In the genomic region with DNA sequence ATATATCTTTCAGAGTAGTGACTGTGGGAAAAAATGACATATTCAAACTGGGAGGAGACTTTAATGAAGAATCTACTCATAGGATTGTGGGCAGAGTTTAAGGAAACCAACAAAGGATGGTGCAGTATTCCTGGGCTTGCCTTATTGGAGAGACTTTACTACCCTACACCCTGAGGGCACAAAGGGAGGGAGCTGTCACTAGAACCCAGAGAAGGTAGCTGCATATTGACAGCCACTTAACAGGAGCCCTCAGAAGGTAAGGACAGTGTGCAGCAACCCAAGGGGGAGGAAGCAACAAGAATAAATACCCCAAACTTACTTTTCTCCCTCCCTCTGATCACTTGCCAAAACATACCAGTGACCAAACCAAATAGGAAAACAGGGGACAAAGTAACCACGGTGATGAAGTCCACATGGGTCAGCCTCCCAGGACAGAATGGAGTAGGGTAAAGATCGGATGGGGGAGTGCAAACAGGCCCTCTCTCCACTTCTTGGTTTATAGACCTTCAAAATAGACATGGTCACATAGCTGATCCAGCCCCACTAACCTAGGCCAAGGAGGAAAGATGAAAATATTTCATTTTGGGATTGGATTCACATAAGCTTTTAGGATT, we compare ENCODE assay signal across 18 cellular contexts.
DNase-seq lines count a peak whose midpoint lies in the region; ATAC-seq and TF ChIP-seq lines count a peak whose summit lies in the region.
"Had no signal": no experiment of that assay in that cellular context is flagged by ENCODE, and none has a peak within 500 bp of the region (broad histone marks: within the 10 kb centered on the region; RNA-seq: fewer than 3 reads in every experiment).

No MANE protein-coding gene starts in this region.

- no peak overlapping the region for H3K4me3 Mint-ChIP-seq in GM23338
- H3K4me3 Mint-ChIP-seq: CD14-positive monocyte; CD4-positive, alpha-beta memory T cell; IgD-negative memory B cell had no signal

- ATAC-seq in GM23338 (no peak), right lobe of liver (peak; percentile 79 to 93 (median 85)), GM21786 (IDR thresholded peaks at IDR 0.05; ENCODE audit: unreplicated experiment) (no peak)
- ATAC-seq: HCT116 had no signal

- DNase-seq in GM23338 (ENCODE audit: low spot score) (no peak), NCI-H69 (lab: John Stamatoyannopoulos, UW) (peak; percentile 23), right lobe of liver (peak in 1 of 3 donors; percentile 45), AG08396 (ENCODE audit: low spot score) (no peak)
- DNase-seq in stimulated activated CD4-positive, alpha-beta T cell treated with anti-CD3 and anti-CD28 coated beads, Interleukin-4, amount 100 ng/mL, for 4 hours, result no peak
- DNase-seq: ACHN; AML-193; CD4-positive, alpha-beta memory T cell; DMS153; DMS79; GDM1; GOT3; H7 had no signal

- no peak overlapping the region for H3K27ac ChIP-seq in GM23338 (ENCODE audit: low read depth)
- no peak overlapping the region for H3K27ac ChIP-seq in right lobe of liver
- H3K27ac ChIP-seq: BLaER1 had no signal

- peaks cover 6% of the 10 kb centered on the region; the same call in 2 of the 3 replicates for H3K9me3 Mint-ChIP-seq in GM23338

- H3K4me3 ChIP-seq in GM23338, result no peak overlapping the region
- H3K4me3 ChIP-seq in right lobe of liver, result no peak overlapping the region
- H3K4me3 ChIP-seq: BLaER1 had no signal

- H3K9me3 ChIP-seq in right lobe of liver, result no peaks in the 10 kb centered on the region

- TF ChIP-seq CTCF in GM23338 (conservative IDR thresholded peaks at IDR 0.05; ENCODE audit: low read depth in 2 of 2), result no peak
- no peak for TF ChIP-seq CTCF in right lobe of liver (IDR thresholded peaks at IDR 0.05)

- no peaks in the 10 kb centered on the region for H3F3A ChIP-seq in GM23338 (replicated peaks; ENCODE audit: low read depth)

- H3K79me2 ChIP-seq in GM23338 (replicated peaks; ENCODE audit: insufficient read depth), result no peaks in the 10 kb centered on the region

- H3K27me3 Mint-ChIP-seq in GM23338 (ENCODE audit: insufficient read depth, low read depth, poor library complexity), result peaks cover 2% of the 10 kb centered on the region

- no peak for TF ChIP-seq POLR2A in right lobe of liver (IDR thresholded peaks at IDR 0.05)

- peaks cover 3% of the 10 kb centered on the region; the same call in 1 of the 2 replicates for H3K9me2 ChIP-seq in GM23338 (ENCODE audit: insufficient read depth)

- H3K36me3 ChIP-seq in GM23338 (ENCODE audit: insufficient read depth), result no peaks in the 10 kb centered on the region
- H3K36me3 ChIP-seq in right lobe of liver, result no peaks in the 10 kb centered on the region
- H3K36me3 ChIP-seq: BLaER1 had no signal

- WGBS in right lobe of liver (ENCODE audit: insufficient coverage, low coverage, low lambda C conversion rate, missing lambda C conversion rate), result 31% methylated on average over 2 of the region's 2 CpGs

- H3K4me1 ChIP-seq in GM23338 (ENCODE audit: insufficient read depth) (no peaks in the 10 kb centered on the region), right lobe of liver (peaks cover 0 to 4% (median 2%) of the 10 kb centered on the region in 4 donors)
- H3K4me1 ChIP-seq: BLaER1 had no signal

- peak overlapping the region; percentile 26; the same call in 1 of the 2 replicates for H2AFZ ChIP-seq in GM23338

- peaks cover 5% of the 10 kb centered on the region; the same call in 1 of the 3 replicates for H3K36me3 Mint-ChIP-seq in GM23338 (ENCODE audit: low read depth)

- no peaks in the 10 kb centered on the region for H4K20me1 ChIP-seq in GM23338 (replicated peaks; ENCODE audit: insufficient read depth)
- H4K20me1 ChIP-seq: BLaER1 had no signal

- intact Hi-C loops in right lobe of liver (cut with DNase I), result no loop called here

- H3K27ac Mint-ChIP-seq in GM23338, result no peak overlapping the region

- H3K4me1 Mint-ChIP-seq in GM23338, result no peaks in the 10 kb centered on the region; the same call in 2 of the 3 replicates
- H3K4me1 Mint-ChIP-seq: CD4-positive, alpha-beta memory T cell had no signal

- H3K4me2 ChIP-seq in GM23338, result no peak overlapping the region
- H3K4me2 ChIP-seq: BLaER1 had no signal

- H3K27me3 ChIP-seq in GM23338 (ENCODE audit: insufficient read depth), result no peaks in the 10 kb centered on the region
- no peaks in the 10 kb centered on the region for H3K27me3 ChIP-seq in right lobe of liver
- H3K27me3 ChIP-seq: BLaER1 had no signal

TF ChIP-seq in GM23338, 12 proteins besides CTCF, POLR2A, EP300 and RAD21:
- TF ChIP-seq, protein P1, sequence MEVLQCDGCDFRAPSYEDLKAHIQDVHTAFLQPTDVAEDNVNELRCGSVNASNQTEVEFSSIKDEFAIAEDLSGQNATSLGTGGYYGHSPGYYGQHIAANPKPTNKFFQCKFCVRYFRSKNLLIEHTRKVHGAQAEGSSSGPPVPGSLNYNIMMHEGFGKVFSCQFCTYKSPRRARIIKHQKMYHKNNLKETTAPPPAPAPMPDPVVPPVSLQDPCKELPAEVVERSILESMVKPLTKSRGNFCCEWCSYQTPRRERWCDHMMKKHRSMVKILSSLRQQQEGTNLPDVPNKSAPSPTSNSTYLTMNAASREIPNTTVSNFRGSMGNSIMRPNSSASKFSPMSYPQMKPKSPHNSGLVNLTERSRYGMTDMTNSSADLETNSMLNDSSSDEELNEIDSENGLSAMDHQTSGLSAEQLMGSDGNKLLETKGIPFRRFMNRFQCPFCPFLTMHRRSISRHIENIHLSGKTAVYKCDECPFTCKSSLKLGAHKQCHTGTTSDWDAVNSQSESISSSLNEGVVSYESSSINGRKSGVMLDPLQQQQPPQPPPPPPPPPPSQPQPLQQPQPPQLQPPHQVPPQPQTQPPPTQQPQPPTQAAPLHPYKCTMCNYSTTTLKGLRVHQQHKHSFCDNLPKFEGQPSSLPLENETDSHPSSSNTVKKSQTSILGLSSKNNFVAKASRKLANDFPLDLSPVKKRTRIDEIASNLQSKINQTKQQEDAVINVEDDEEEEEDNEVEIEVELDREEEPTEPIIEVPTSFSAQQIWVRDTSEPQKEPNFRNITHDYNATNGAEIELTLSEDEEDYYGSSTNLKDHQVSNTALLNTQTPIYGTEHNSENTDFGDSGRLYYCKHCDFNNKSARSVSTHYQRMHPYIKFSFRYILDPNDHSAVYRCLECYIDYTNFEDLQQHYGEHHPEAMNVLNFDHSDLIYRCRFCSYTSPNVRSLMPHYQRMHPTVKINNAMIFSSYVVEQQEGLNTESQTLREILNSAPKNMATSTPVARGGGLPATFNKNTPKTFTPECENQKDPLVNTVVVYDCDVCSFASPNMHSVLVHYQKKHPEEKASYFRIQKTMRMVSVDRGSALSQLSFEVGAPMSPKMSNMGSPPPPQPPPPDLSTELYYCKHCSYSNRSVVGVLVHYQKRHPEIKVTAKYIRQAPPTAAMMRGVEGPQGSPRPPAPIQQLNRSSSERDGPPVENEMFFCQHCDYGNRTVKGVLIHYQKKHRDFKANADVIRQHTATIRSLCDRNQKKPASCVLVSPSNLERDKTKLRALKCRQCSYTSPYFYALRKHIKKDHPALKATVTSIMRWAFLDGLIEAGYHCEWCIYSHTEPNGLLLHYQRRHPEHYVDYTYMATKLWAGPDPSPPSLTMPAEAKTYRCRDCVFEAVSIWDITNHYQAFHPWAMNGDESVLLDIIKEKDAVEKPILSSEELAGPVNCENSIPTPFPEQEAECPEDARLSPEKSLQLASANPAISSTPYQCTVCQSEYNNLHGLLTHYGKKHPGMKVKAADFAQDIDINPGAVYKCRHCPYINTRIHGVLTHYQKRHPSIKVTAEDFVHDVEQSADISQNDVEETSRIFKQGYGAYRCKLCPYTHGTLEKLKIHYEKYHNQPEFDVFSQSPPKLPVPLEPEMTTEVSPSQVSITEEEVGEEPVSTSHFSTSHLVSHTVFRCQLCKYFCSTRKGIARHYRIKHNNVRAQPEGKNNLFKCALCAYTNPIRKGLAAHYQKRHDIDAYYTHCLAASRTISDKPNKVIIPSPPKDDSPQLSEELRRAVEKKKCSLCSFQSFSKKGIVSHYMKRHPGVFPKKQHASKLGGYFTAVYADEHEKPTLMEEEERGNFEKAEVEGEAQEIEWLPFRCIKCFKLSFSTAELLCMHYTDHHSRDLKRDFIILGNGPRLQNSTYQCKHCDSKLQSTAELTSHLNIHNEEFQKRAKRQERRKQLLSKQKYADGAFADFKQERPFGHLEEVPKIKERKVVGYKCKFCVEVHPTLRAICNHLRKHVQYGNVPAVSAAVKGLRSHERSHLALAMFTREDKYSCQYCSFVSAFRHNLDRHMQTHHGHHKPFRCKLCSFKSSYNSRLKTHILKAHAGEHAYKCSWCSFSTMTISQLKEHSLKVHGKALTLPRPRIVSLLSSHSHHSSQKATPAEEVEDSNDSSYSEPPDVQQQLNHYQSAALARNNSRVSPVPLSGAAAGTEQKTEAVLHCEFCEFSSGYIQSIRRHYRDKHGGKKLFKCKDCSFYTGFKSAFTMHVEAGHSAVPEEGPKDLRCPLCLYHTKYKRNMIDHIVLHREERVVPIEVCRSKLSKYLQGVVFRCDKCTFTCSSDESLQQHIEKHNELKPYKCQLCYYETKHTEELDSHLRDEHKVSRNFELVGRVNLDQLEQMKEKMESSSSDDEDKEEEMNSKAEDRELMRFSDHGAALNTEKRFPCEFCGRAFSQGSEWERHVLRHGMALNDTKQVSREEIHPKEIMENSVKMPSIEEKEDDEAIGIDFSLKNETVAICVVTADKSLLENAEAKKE (CRISPR knock-in tag; IDR thresholded peaks at IDR 0.05), result no peak
- TF ChIP-seq ZNF114 (CRISPR knock-in tag; IDR thresholded peaks at IDR 0.05), result no peak

Comparison
In these comparisons a context has a peak if more than half of its experiments do, and no peak if none do; other contexts are left out.
1. ATAC-seq: peak in right lobe of liver (4 of 4); none in GM23338 (single experiment) and GM21786 (single experiment).